ENCODE assay signal across 8 cellular contexts in genomic region chr11:94134651-94135512, GRCh38. TPM values are rescaled to one million over a fixed set of nuclear protein-coding genes. Genes with fewer than 3 reads are reported as not detected.
DNase-seq lines count a peak whose midpoint lies in the region; ATAC-seq, FAIRE-seq and TF ChIP-seq lines count a peak whose summit lies in the region.

No MANE protein-coding gene starts in this region.

- no peak for TF ChIP-seq CTCF in astrocyte (IDR thresholded peaks at IDR 0.05; ENCODE audit: insufficient read depth, low read depth, low read length)
- no peak for TF ChIP-seq CTCF in glutamatergic neuron (IDR thresholded peaks at IDR 0.05; ENCODE audit: partially characterized antibody, unreplicated experiment)

- peak; percentile 7 for ATAC-seq in left lobe of liver
- peak; percentile 90 for ATAC-seq in stimulated activated naive CD8-positive, alpha-beta T cell treated with anti-CD3 and anti-CD28 coated beads, Interleukin-15, Interleukin-2, amounts not matched to agents 100 U/mL and 50 U/mL, for 24 hours

- peaks cover 68% of the 10 kb centered on the region for H3K4me1 ChIP-seq in astrocyte (ENCODE audit: insufficient read depth, low read length)

- H3K4me3 Mint-ChIP-seq in astrocyte (ENCODE audit: unreplicated experiment) (peak overlapping the region; percentile 51), glutamatergic neuron (ENCODE audit: unreplicated experiment) (no peak overlapping the region)

- H3K27me3 Mint-ChIP-seq in astrocyte (ENCODE audit: low read depth, unreplicated experiment) (no peaks in the 10 kb centered on the region), glutamatergic neuron (ENCODE audit: unreplicated experiment) (no peaks in the 10 kb centered on the region)

- H3K4me1 Mint-ChIP-seq in astrocyte (ENCODE audit: low read depth, unreplicated experiment) (peaks cover 53% of the 10 kb centered on the region), glutamatergic neuron (ENCODE audit: low read depth, unreplicated experiment) (peaks cover 26% of the 10 kb centered on the region)

- H3K27ac Mint-ChIP-seq in astrocyte (ENCODE audit: unreplicated experiment) (peak overlapping the region; percentile 96), glutamatergic neuron (ENCODE audit: unreplicated experiment) (no peak overlapping the region)

- H3K9me3 ChIP-seq in astrocyte (ENCODE audit: insufficient read depth, low read depth, low read length): no peaks in the 10 kb centered on the region

- H4K20me1 ChIP-seq in astrocyte (ENCODE audit: insufficient read depth, low read length): peaks cover 36% of the 10 kb centered on the region

- H3K36me3 ChIP-seq in astrocyte (ENCODE audit: insufficient read depth, low read length): no peaks in the 10 kb centered on the region

- H3K9me3 Mint-ChIP-seq in astrocyte (ENCODE audit: unreplicated experiment): peaks cover 2% of the 10 kb centered on the region
- no peaks in the 10 kb centered on the region for H3K9me3 Mint-ChIP-seq in glutamatergic neuron (ENCODE audit: unreplicated experiment)

- peak; percentile 3 for DNase-seq in stimulated activated naive CD4-positive, alpha-beta T cell treated with Interleukin-2 at 50 U/mL for 16 hours (lab: John Stamatoyannopoulos, UW)
- DNase-seq in stimulated activated naive CD4-positive, alpha-beta T cell (lab: John Stamatoyannopoulos, UW): no peak
- DNase-seq in LoVo (ENCODE audit: low spot score) (peak; percentile 26), astrocyte (ENCODE audit: low read depth) (peak; percentile 94), left lobe of liver (ENCODE audit: low spot score) (no peak), NCI-H1417 (lab: John Stamatoyannopoulos, UW) (no peak), glutamatergic neuron (no peak)
- DNase-seq in stimulated activated naive CD8-positive, alpha-beta T cell treated with anti-CD3 and anti-CD28 coated beads, Interleukin-15, Interleukin-2, amounts not matched to agents 100 U/mL and 50 U/mL, for 24 hours: peak; percentile 58

- H2AFZ ChIP-seq in astrocyte (ENCODE audit: low read depth, low read length): no peak overlapping the region

- H3K27me3 ChIP-seq in astrocyte (ENCODE audit: insufficient read depth, low read length): no peaks in the 10 kb centered on the region

- peak overlapping the region; percentile 82 for H3K9ac ChIP-seq in astrocyte (ENCODE audit: low read length)

- H3K27ac ChIP-seq in astrocyte (ENCODE audit: low read depth, low read length): peak overlapping the region; percentile 96

- H3K79me2 ChIP-seq in astrocyte (ENCODE audit: insufficient read depth, low read length): peaks cover 80% of the 10 kb centered on the region

- H3K36me3 Mint-ChIP-seq in astrocyte (ENCODE audit: low read depth, unreplicated experiment) (no peaks in the 10 kb centered on the region), glutamatergic neuron (ENCODE audit: unreplicated experiment) (no peaks in the 10 kb centered on the region)

- H3K4me3 ChIP-seq in astrocyte (ENCODE audit: insufficient read depth, low read depth, low read length): peak overlapping the region; percentile 43

- H3K4me2 ChIP-seq in astrocyte (ENCODE audit: low read length): peak overlapping the region; percentile 85

- peak; percentile 69 for FAIRE-seq in astrocyte (lab: Jason Lieb, UNC)

RNA-seq across cellular contexts. Expression of gene PANX1, which starts 6.2 kb away (rescaled TPM):
- total RNA-seq in astrocyte: 42.1 and 46.8 TPM in 2 replicates
- total RNA-seq in left lobe of liver: 9.7 TPM
- total RNA-seq in glutamatergic neuron (ENCODE audit: unreplicated experiment): 58.0 TPM

Comparison
In these comparisons a context has a peak if more than half of its experiments do, and no peak if none do; other contexts are left out.
1. DNase-seq: peak in stimulated activated naive CD4-positive, alpha-beta T cell treated with Interleukin-2 at 50 U/mL for 16 hours (single experiment), LoVo (single experiment), astrocyte (single experiment) and stimulated activated naive CD8-positive, alpha-beta T cell treated with anti-CD3 and anti-CD28 coated beads, Interleukin-15, Interleukin-2, amounts not matched to agents 100 U/mL and 50 U/mL, for 24 hours (single experiment); none in stimulated activated naive CD4-positive, alpha-beta T cell (0 of 6), left lobe of liver (single experiment), NCI-H1417 (0 of 3) and glutamatergic neuron (single experiment).